In genomic region chr2:20586379-20586715, GRCh38 we compare ENCODE assay signal across 1 cellular context.
TF ChIP-seq lines count a peak whose summit lies in the region.

No MANE protein-coding gene starts in this region.

TF ChIP-seq in A549, 52 proteins besides CTCF, POLR2A, EP300 and RAD21 (continued from another document):
- no peak for TF ChIP-seq NFE2L2 (conservative IDR thresholded peaks at IDR 0.05; ENCODE audit: low read length)
- TF ChIP-seq RARB (CRISPR knock-in tag; IDR thresholded peaks at IDR 0.05): no peak
- TF ChIP-seq HES2 (IDR thresholded peaks at IDR 0.05): no peak
- no peak for TF ChIP-seq JUN (IDR thresholded peaks at IDR 0.05)
- TF ChIP-seq KDM5A (IDR thresholded peaks at IDR 0.05): no peak
- TF ChIP-seq ESRRA (IDR thresholded peaks at IDR 0.05; ENCODE audit: borderline replicate concordance, low read length): no peak
- TF ChIP-seq CBX8 (IDR thresholded peaks at IDR 0.05): no peak
- TF ChIP-seq ZSCAN20 (CRISPR knock-in tag; IDR thresholded peaks at IDR 0.05): no peak
- TF ChIP-seq FOSL2 (IDR thresholded peaks at IDR 0.05): no peak
- TF ChIP-seq FOSL2 (CRISPR knock-in tag; IDR thresholded peaks at IDR 0.05): no peak
- TF ChIP-seq NPAS2 (CRISPR knock-in tag; IDR thresholded peaks at IDR 0.05; ENCODE audit: borderline replicate concordance): no peak
- TF ChIP-seq ELK1 (IDR thresholded peaks at IDR 0.05; ENCODE audit: low read depth, low read length): no peak
